10 cellular contexts compared by ENCODE assay signal in the genomic region with DNA sequence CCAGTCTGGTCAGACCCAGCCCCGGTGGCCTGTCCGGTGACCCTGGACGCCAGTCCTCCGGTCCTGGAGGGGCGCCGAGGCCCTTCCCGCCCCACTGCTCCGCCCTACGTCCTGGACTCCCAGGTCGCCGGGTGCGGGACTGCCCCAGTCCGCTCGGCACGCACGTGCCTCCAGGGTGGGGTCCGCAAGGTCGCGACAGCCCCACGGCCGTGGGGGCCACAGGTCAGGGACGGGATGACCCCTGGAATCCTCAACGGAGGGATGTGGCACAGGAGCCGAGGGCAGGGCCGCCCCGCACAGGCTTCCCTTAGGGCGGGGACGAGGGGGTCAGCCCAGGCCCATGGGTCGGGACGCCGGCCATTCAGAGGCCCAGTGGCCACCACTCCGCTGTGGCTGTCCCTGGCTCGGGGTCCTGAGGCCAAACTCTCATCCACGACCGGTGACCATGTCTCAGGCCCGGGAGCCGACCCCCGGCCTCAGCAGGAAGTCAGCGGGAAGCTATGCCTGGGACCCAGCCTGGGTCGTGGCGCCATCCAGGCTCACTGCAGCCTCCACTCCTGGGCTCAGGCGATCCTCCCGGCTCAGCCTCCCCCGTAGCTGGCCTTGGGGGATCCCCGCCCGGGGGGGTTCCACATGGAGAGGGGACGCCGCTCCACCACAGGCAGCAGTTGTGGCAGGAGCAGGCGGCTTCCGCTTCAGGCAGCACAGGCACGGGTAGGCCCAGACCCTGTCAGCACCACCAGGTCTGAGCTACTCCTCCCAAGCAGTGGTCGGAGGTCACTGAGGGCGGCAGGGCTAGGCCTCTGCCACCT. TPM values are rescaled to one million over a fixed set of nuclear protein-coding genes. Genes with fewer than 3 reads are reported as not detected.
DNase-seq lines count a peak whose midpoint lies in the region; ATAC-seq and TF ChIP-seq lines count a peak whose summit lies in the region.
"Had no signal": no experiment of that assay in that cellular context is flagged by ENCODE, and none has a peak within 500 bp of the region (broad histone marks: within the 10 kb centered on the region; RNA-seq: fewer than 3 reads in every experiment).

No MANE protein-coding gene starts in this region.

- H3K27me3 ChIP-seq in OCI-LY1 (ENCODE audit: insufficient read depth, low read length) (no peaks in the 10 kb centered on the region; the same call in 1 of the 2 replicates), lung (ENCODE audit: control insufficient read depth, insufficient read depth) (no peaks in the 10 kb centered on the region)
- no peaks in the 10 kb centered on the region for H3K27me3 ChIP-seq in effector memory CD4-positive, alpha-beta T cell (replicated peaks; ENCODE audit: control insufficient read depth, insufficient read depth, low read length, poor library complexity, severe bottlenecking)

- peak overlapping the region; percentile 6; the same call in 1 of the 2 replicates for H3K4me2 ChIP-seq in OCI-LY1 (ENCODE audit: low read length)

- H3F3A ChIP-seq in OCI-LY1 (ENCODE audit: insufficient read depth, low read length), result no peaks in the 10 kb centered on the region

- ATAC-seq in lung (ENCODE audit: insufficient read depth, low FRiP score) (peak; percentile 16), GM18861 (IDR thresholded peaks at IDR 0.05; ENCODE audit: unreplicated experiment) (no peak)

- H3K27ac ChIP-seq in OCI-LY1 (ENCODE audit: low read depth, low read length, poor library complexity, severe bottlenecking) (no peak overlapping the region), lung (ENCODE audit: low read depth in 1 of 2, low read length in 1 of 2) (peak overlapping the region; percentile 2 to 9), temporal lobe (ENCODE audit: low read depth, low read length) (peak overlapping the region; percentile 61)
- no peak overlapping the region for H3K27ac ChIP-seq in effector memory CD4-positive, alpha-beta T cell (ENCODE audit: insufficient read depth, low read length, poor library complexity, severe bottlenecking)

- no peak overlapping the region for H2AFZ ChIP-seq in OCI-LY1 (ENCODE audit: low read length)

- no peak for DNase-seq in effector memory CD4-positive, alpha-beta T cell
- no peak for DNase-seq in lung (ENCODE audit: low spot score)
- DNase-seq in AG08396 (ENCODE audit: low spot score), result no peak
- no peak for DNase-seq in activated gamma-delta T cell treated with Interleukin-2 at 50 U/mL for 16 hours
- no peak for DNase-seq in NCI-H226
- DNase-seq: NCI-H1930 had no signal

- 60 to 66% methylated on average over 48 to 53 of the region's 53 CpGs for WGBS in lung, 2 donors

- no peak for TF ChIP-seq CTCF in OCI-LY1 (IDR thresholded peaks at IDR 0.05; ENCODE audit: low read length)
- no peak for TF ChIP-seq CTCF in lung (IDR thresholded peaks at IDR 0.05; ENCODE audit: control extremely low read depth, extremely low read depth)

- H3K9me2 ChIP-seq in OCI-LY1 (ENCODE audit: low read depth, low read length), result no peaks in the 10 kb centered on the region

- H4K20me1 ChIP-seq in OCI-LY1 (ENCODE audit: insufficient read depth, low read length), result no peaks in the 10 kb centered on the region

- H3K36me3 ChIP-seq in OCI-LY1 (ENCODE audit: insufficient read depth, low read length), result peaks cover 27% of the 10 kb centered on the region
- H3K36me3 ChIP-seq in effector memory CD4-positive, alpha-beta T cell (ENCODE audit: control insufficient read depth, insufficient read depth, low read length), result peaks cover 16% of the 10 kb centered on the region
- H3K36me3 ChIP-seq in lung (ENCODE audit: control insufficient read depth in 2 of 2, insufficient read depth in 2 of 2, low read length in 2 of 2), result peaks cover 0 to 22% of the 10 kb centered on the region in 2 donors

- no peak overlapping the region for H3K9ac ChIP-seq in OCI-LY1 (ENCODE audit: low read length)

- no peaks in the 10 kb centered on the region for H3K9me3 ChIP-seq in OCI-LY1 (ENCODE audit: low read length)
- H3K9me3 ChIP-seq in effector memory CD4-positive, alpha-beta T cell (ENCODE audit: control insufficient read depth, low read length), result no peaks in the 10 kb centered on the region
- peaks cover 0 to 3% of the 10 kb centered on the region in 2 donors for H3K9me3 ChIP-seq in lung (ENCODE audit: control insufficient read depth in 2 of 2, insufficient read depth in 1 of 2, low read length in 1 of 2)

- H3K4me3 ChIP-seq in OCI-LY1 (ENCODE audit: low read depth, low read length, poor library complexity, severe bottlenecking) (no peak overlapping the region), lung (peak overlapping the region; percentile 20)
- peak overlapping the region; percentile 46 for H3K4me3 ChIP-seq in effector memory CD4-positive, alpha-beta T cell (ENCODE audit: insufficient read depth, low read depth, low read length, poor library complexity, severe bottlenecking)
- H3K4me3 ChIP-seq: GM12878 had no signal

- no peaks in the 10 kb centered on the region for H3K79me2 ChIP-seq in OCI-LY1 (ENCODE audit: insufficient read depth, low read length)

- H3K4me1 ChIP-seq in OCI-LY1 (ENCODE audit: insufficient read depth, low read length, severe bottlenecking) (no peaks in the 10 kb centered on the region), lung (ENCODE audit: control insufficient read depth in 2 of 2, insufficient read depth in 2 of 2, low read length in 2 of 2) (peaks cover 0 to 10% of the 10 kb centered on the region in 2 donors)
- H3K4me1 ChIP-seq in effector memory CD4-positive, alpha-beta T cell (ENCODE audit: control insufficient read depth, insufficient read depth, low read length, poor library complexity, severe bottlenecking), result peaks cover 10% of the 10 kb centered on the region

RNA-seq across cellular contexts. Expression of a gene that starts 0.6 kb away (rescaled TPM):
- total RNA-seq in lung (1 to 10 TPM; 2.3 to 3.9 TPM), temporal lobe (15.2 TPM)
- 1 to 10 TPM; 2.3 to 4.2 TPM for polyA plus RNA-seq in lung
- polyA plus RNA-seq: GM12878 had no signal

RNA-seq across cellular contexts. Expression of a gene that starts 29.1 kb away (rescaled TPM):
- 10 to 100 TPM in 1 of 2 donors, 1 to 10 TPM in 1; 8.1 to 31.3 TPM for total RNA-seq in lung
- 10 to 100 TPM; 26.9 to 29.8 TPM for polyA plus RNA-seq in lung
- total RNA-seq in temporal lobe, result 9.8 TPM

RNA-seq across cellular contexts. Expression of a gene that starts 33.6 kb away (rescaled TPM):
- 100 to 1,000 TPM in 1 of 2 donors, 10 to 100 TPM in 1; 63.7 to 128 TPM for total RNA-seq in lung
- 100 to 1,000 TPM in 1 of 2 donors, 10 to 100 TPM in 1; 85.8 to 114 TPM for polyA plus RNA-seq in lung
- total RNA-seq in temporal lobe, result 37.6 TPM

RNA-seq across cellular contexts. Expression of a gene that starts 58.9 kb away (rescaled TPM):
- total RNA-seq in lung (10 to 100 TPM in 1 of 2 donors, under 1 TPM in 1; 0.40 to 12.8 TPM), temporal lobe (2.2 TPM)
- polyA plus RNA-seq in lung, result 10 to 100 TPM in 1 of 2 donors, 1 to 10 TPM in 1; 2.5 to 10.7 TPM

Comparison
In these comparisons a context has a peak if more than half of its experiments do, and no peak if none do; other contexts are left out.
1. H3K27ac ChIP-seq: peak in lung (2 of 2) and temporal lobe (single experiment); none in OCI-LY1 (single experiment) and effector memory CD4-positive, alpha-beta T cell (single experiment).